ENCODE assay signal across 23 cellular contexts in genomic region chr3:123597561-123597960, GRCh38. TPM values are rescaled to one million over a fixed set of nuclear protein-coding genes. Genes with fewer than 3 reads are reported as not detected.
DNase-seq lines count a peak whose midpoint lies in the region; ATAC-seq, FAIRE-seq and TF ChIP-seq lines count a peak whose summit lies in the region.
"Had no signal": no experiment of that assay in that cellular context is flagged by ENCODE, and none has a peak within 500 bp of the region (broad histone marks: within the 10 kb centered on the region; RNA-seq: fewer than 3 reads in every experiment).

No MANE protein-coding gene starts in this region.

- H3K27me3 ChIP-seq in RWPE2 (ENCODE audit: insufficient read depth, poor library complexity, severe bottlenecking) (no peaks in the 10 kb centered on the region), stomach (no peaks in the 10 kb centered on the region)

- peaks cover 22% of the 10 kb centered on the region for H3K36me3 Mint-ChIP-seq in mesothelial cell of epicardium

- no peaks in the 10 kb centered on the region for H3K27me3 Mint-ChIP-seq in mesothelial cell of epicardium (ENCODE audit: low read depth)
- H3K27me3 Mint-ChIP-seq: CD4-positive, CD25-positive, alpha-beta regulatory T cell had no signal

- H3K27ac ChIP-seq in C4-2B (peak overlapping the region; percentile 58; the same call in 1 of the 2 replicates), RWPE2 (ENCODE audit: poor library complexity, severe bottlenecking) (no peak overlapping the region), kidney (ENCODE audit: low read depth in 2 of 2, low read length in 2 of 2) (no peak overlapping the region), stomach (no peak overlapping the region)

- no peak overlapping the region for H3K4me3 ChIP-seq in RWPE2 (ENCODE audit: severe bottlenecking)
- H3K4me3 ChIP-seq in fibroblast of villous mesenchyme (ENCODE audit: low read depth, low read length) = no peak overlapping the region
- no peak overlapping the region for H3K4me3 ChIP-seq in kidney (ENCODE audit: low read length in 2 of 2)
- no peak overlapping the region for H3K4me3 ChIP-seq in stomach
- H3K4me3 ChIP-seq: GM12878, GM23338, HAP-1 had no signal

- no peak for FAIRE-seq in kidney (lab: Jason Lieb, UNC)
- FAIRE-seq: GM12878, GM19239, H54 had no signal

- no peak for DNase-seq in RWPE2 (ENCODE audit: low spot score)
- DNase-seq in fibroblast of villous mesenchyme (ENCODE audit: low read depth) = peak; percentile 60
- DNase-seq in mesothelial cell of epicardium (ENCODE audit: low spot score in 2 of 2, unreplicated experiment in 2 of 2) = no peak
- DNase-seq in LoVo (ENCODE audit: low spot score) = no peak
- no peak for DNase-seq in activated gamma-delta T cell treated with Interleukin-2 at 50 U/mL for 16 hours
- DNase-seq in kidney = no peak
- DNase-seq in stomach = no peak
- DNase-seq: 8988T; C1 segment of cervical spinal cord; Caco-2; CD4-positive, CD25-positive, alpha-beta regulatory T cell; CD8-positive, alpha-beta T cell; DMS153; DMS79; EL; GDM1; HFFc6 had no signal

- intact Hi-C loops in kidney (cut with DNase I) = no loop called here
- intact Hi-C loops in stomach (cut with DNase I; ENCODE audit: low total_unique reads) = no loop called here

- H3K36me3 ChIP-seq in RWPE2 (ENCODE audit: low read depth) = peaks cover 3% of the 10 kb centered on the region; the same call in 1 of the 2 replicates
- no peaks in the 10 kb centered on the region for H3K36me3 ChIP-seq in kidney (ENCODE audit: control insufficient read depth in 1 of 2, insufficient read depth in 2 of 2, low read length in 2 of 2)
- H3K36me3 ChIP-seq in stomach = peaks cover 0 to 3% (median 0%) of the 10 kb centered on the region in 4 donors
- H3K36me3 ChIP-seq: HAP-1 had no signal

- no peak overlapping the region for H3K4me3 Mint-ChIP-seq in mesothelial cell of epicardium
- H3K4me3 Mint-ChIP-seq: CD4-positive, CD25-positive, alpha-beta regulatory T cell; CD8-positive, alpha-beta T cell; GM23338; HFFc6 had no signal

- WGBS in stomach, 5 donors = 90 to 96% (median 91%) methylated on average over 4 of the region's 4 CpGs

- peak; percentile 11; the same call in 2 of the 3 replicates for ATAC-seq in RWPE2 (ENCODE audit: low read depth)
- ATAC-seq: CD8-positive, alpha-beta T cell; GM12878; GM23338 had no signal

- H3K9me3 ChIP-seq in RWPE2 (ENCODE audit: severe bottlenecking) (no peaks in the 10 kb centered on the region), kidney (ENCODE audit: control insufficient read depth in 1 of 2, low read length in 2 of 2) (no peaks in the 10 kb centered on the region), stomach (no peaks in the 10 kb centered on the region)
- H3K9me3 ChIP-seq: Caco-2, HAP-1 had no signal

- H3K9me3 Mint-ChIP-seq in mesothelial cell of epicardium = no peaks in the 10 kb centered on the region
- H3K9me3 Mint-ChIP-seq: CD8-positive, alpha-beta T cell; HFFc6 had no signal

- no peak for TF ChIP-seq POLR2A in stomach (IDR thresholded peaks at IDR 0.05)

- H3K27ac Mint-ChIP-seq in mesothelial cell of epicardium = peak overlapping the region; percentile 30
- H3K27ac Mint-ChIP-seq: CD4-positive, CD25-positive, alpha-beta regulatory T cell; CD8-positive, alpha-beta T cell; GM23338; HFFc6 had no signal

- TF ChIP-seq CTCF in C4-2B (conservative IDR thresholded peaks at IDR 0.05) = no peak
- TF ChIP-seq CTCF in RWPE2 (IDR thresholded peaks at IDR 0.05; ENCODE audit: poor library complexity, severe bottlenecking) = no peak
- no peak for TF ChIP-seq CTCF in fibroblast of villous mesenchyme (IDR thresholded peaks at IDR 0.05; ENCODE audit: insufficient read depth, low read depth, low read length)
- TF ChIP-seq CTCF in mesothelial cell of epicardium (IDR thresholded peaks at IDR 0.05; ENCODE audit: unreplicated experiment) = no peak
- TF ChIP-seq CTCF in kidney (IDR thresholded peaks at IDR 0.05; ENCODE audit: borderline replicate concordance, extremely low read depth, insufficient read depth) = no peak
- no peak for TF ChIP-seq CTCF in stomach (IDR thresholded peaks at IDR 0.05)

- H3K9ac ChIP-seq in kidney (ENCODE audit: low read length in 2 of 2) = no peak overlapping the region

- H3K4me1 ChIP-seq in RWPE2 (ENCODE audit: insufficient read depth, poor library complexity, severe bottlenecking) (peaks cover 38% of the 10 kb centered on the region), kidney (ENCODE audit: control insufficient read depth in 1 of 2, insufficient read depth in 1 of 2, low read depth in 1 of 2, low read length in 2 of 2) (no peaks in the 10 kb centered on the region), stomach (peaks cover 0 to 18% (median 8%) of the 10 kb centered on the region in 4 donors)
- H3K4me1 ChIP-seq: HAP-1 had no signal

- TF ChIP-seq EP300 in stomach (IDR thresholded peaks at IDR 0.05) = no peak

- H3K4me1 Mint-ChIP-seq in mesothelial cell of epicardium = peaks cover 7% of the 10 kb centered on the region
- H3K4me1 Mint-ChIP-seq: GM23338 had no signal

RNA-seq across cellular contexts. Expression of gene HACD2, which starts 12.7 kb away (rescaled TPM):
- total RNA-seq in fibroblast of villous mesenchyme (19.3 and 51.8 TPM in 2 replicates), mesothelial cell of epicardium (22.8 to 23.7 TPM (median 22.9 TPM) in 3 replicates), kidney (25.4 TPM), stomach (10 to 100 TPM in 4 of 5 donors, 1 to 10 TPM in 1; 6.7 to 36.0 (median 22.8) TPM)
- polyA plus RNA-seq in kidney (ENCODE audit: insufficient read depth, low read depth, low replicate concordance) (13.1 TPM), stomach (10 to 100 TPM in 1 of 3 donors, 1 to 10 TPM in 2; 5.3 to 10.1 (median 7.2) TPM)
